1 cellular context compared by ENCODE assay signal in genomic region chr2:165529130-165529529, GRCh38.
TF ChIP-seq lines count a peak whose summit lies in the region.

No MANE protein-coding gene starts in this region.

TF ChIP-seq in WTC11, 78 proteins besides CTCF, POLR2A, EP300 and RAD21 (continued from another document):
- TF ChIP-seq, protein P1, sequence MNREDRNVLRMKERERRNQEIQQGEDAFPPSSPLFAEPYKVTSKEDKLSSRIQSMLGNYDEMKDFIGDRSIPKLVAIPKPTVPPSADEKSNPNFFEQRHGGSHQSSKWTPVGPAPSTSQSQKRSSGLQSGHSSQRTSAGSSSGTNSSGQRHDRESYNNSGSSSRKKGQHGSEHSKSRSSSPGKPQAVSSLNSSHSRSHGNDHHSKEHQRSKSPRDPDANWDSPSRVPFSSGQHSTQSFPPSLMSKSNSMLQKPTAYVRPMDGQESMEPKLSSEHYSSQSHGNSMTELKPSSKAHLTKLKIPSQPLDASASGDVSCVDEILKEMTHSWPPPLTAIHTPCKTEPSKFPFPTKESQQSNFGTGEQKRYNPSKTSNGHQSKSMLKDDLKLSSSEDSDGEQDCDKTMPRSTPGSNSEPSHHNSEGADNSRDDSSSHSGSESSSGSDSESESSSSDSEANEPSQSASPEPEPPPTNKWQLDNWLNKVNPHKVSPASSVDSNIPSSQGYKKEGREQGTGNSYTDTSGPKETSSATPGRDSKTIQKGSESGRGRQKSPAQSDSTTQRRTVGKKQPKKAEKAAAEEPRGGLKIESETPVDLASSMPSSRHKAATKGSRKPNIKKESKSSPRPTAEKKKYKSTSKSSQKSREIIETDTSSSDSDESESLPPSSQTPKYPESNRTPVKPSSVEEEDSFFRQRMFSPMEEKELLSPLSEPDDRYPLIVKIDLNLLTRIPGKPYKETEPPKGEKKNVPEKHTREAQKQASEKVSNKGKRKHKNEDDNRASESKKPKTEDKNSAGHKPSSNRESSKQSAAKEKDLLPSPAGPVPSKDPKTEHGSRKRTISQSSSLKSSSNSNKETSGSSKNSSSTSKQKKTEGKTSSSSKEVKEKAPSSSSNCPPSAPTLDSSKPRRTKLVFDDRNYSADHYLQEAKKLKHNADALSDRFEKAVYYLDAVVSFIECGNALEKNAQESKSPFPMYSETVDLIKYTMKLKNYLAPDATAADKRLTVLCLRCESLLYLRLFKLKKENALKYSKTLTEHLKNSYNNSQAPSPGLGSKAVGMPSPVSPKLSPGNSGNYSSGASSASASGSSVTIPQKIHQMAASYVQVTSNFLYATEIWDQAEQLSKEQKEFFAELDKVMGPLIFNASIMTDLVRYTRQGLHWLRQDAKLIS (CRISPR knock-in tag; IDR thresholded peaks at IDR 0.05; ENCODE audit: borderline replicate concordance), result no peak
- TF ChIP-seq SMAD3 (CRISPR knock-in tag; IDR thresholded peaks at IDR 0.05; ENCODE audit: borderline replicate concordance) (no peak), FOXP1 (CRISPR knock-in tag; IDR thresholded peaks at IDR 0.05; ENCODE audit: borderline replicate concordance) (no peak), GABPB1 (CRISPR knock-in tag; IDR thresholded peaks at IDR 0.05) (no peak), ETV6 (CRISPR knock-in tag; IDR thresholded peaks at IDR 0.05) (no peak), KAT7 (CRISPR knock-in tag; IDR thresholded peaks at IDR 0.05; ENCODE audit: borderline replicate concordance) (no peak)
- TF ChIP-seq, protein P2, sequence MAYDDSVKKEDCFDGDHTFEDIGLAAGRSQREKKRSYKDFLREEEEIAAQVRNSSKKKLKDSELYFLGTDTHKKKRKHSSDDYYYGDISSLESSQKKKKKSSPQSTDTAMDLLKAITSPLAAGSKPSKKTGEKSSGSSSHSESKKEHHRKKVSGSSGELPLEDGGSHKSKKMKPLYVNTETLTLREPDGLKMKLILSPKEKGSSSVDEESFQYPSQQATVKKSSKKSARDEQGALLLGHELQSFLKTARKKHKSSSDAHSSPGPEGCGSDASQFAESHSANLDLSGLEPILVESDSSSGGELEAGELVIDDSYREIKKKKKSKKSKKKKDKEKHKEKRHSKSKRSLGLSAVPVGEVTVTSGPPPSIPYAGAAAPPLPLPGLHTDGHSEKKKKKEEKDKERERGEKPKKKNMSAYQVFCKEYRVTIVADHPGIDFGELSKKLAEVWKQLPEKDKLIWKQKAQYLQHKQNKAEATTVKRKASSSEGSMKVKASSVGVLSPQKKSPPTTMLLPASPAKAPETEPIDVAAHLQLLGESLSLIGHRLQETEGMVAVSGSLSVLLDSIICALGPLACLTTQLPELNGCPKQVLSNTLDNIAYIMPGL (CRISPR knock-in tag; IDR thresholded peaks at IDR 0.05), result no peak
